15 cellular contexts compared by ENCODE assay signal in the genomic region with DNA sequence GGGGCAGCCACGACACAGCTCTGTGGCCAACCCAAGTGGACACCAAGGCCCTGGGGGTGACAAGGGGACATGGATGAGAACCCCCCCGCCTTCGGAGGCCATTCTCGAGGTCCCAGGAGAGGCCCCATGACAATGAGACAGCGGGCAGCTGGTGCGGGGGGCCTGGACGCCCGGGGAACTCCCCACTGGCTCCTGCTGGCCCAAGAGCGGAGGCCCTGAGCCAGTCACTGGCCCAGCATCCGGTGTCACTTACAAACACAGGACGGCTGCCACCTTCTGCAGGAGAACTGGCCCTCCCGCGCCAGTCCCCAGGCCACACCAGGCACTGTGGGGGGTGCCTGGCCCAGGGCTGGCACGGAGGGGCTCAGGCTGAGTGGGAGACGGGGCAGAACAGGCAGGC. TPM values are rescaled to one million over a fixed set of nuclear protein-coding genes. Genes with fewer than 3 reads are reported as not detected.
DNase-seq lines count a peak whose midpoint lies in the region; ATAC-seq and TF ChIP-seq lines count a peak whose summit lies in the region.
"Had no signal": no experiment of that assay in that cellular context is flagged by ENCODE, and none has a peak within 500 bp of the region (broad histone marks: within the 10 kb centered on the region; RNA-seq: fewer than 3 reads in every experiment).

No MANE protein-coding gene starts in this region.

- no peak for TF ChIP-seq CTCF in WERI-Rb-1 (IDR thresholded peaks at IDR 0.05; ENCODE audit: low read depth, low read length)
- TF ChIP-seq CTCF in neural crest cell (conservative IDR thresholded peaks at IDR 0.05) = no peak
- no peak for TF ChIP-seq CTCF in tibial artery (IDR thresholded peaks at IDR 0.05)

- peaks cover 18 to 94% (median 72%) of the 10 kb centered on the region in 4 donors for H3K4me1 ChIP-seq in tibial artery

- H3K27me3 Mint-ChIP-seq in neural crest cell (ENCODE audit: low read depth) = peaks cover 5% of the 10 kb centered on the region
- H3K27me3 Mint-ChIP-seq: stimulated activated naive CD8-positive, alpha-beta T cell treated with anti-CD3 and anti-CD28 coated beads, Interleukin-15, Interleukin-2, amounts not matched to agents 100 ng/mL and 50 ng/mL, for 24 hours had no signal

- peak overlapping the region; percentile 81 for H3K27ac Mint-ChIP-seq in neural crest cell (ENCODE audit: unreplicated experiment)
- H3K27ac Mint-ChIP-seq: stimulated activated naive CD8-positive, alpha-beta T cell treated with anti-CD3 and anti-CD28 coated beads, Interleukin-15, Interleukin-2, amounts not matched to agents 100 ng/mL and 50 ng/mL, for 24 hours had no signal

- no peaks in the 10 kb centered on the region for H3K9me3 Mint-ChIP-seq in neural crest cell
- H3K9me3 Mint-ChIP-seq: stimulated activated naive CD8-positive, alpha-beta T cell treated with anti-CD3 and anti-CD28 coated beads, Interleukin-15, Interleukin-2, amounts not matched to agents 100 ng/mL and 50 ng/mL, for 24 hours had no signal

- H3K27me3 ChIP-seq in WERI-Rb-1 (ENCODE audit: insufficient read depth, low read depth, severe bottlenecking) (no peaks in the 10 kb centered on the region), tibial artery (no peaks in the 10 kb centered on the region)

- H3K4me3 ChIP-seq in WERI-Rb-1 (ENCODE audit: low read depth, low read length) (no peak overlapping the region), tibial artery (no peak overlapping the region)

- H3K36me3 ChIP-seq in WERI-Rb-1 (peaks cover 57% of the 10 kb centered on the region), tibial artery (no peaks in the 10 kb centered on the region)

- H3K4me3 Mint-ChIP-seq in neural crest cell = no peak overlapping the region
- H3K4me3 Mint-ChIP-seq: stimulated activated naive CD8-positive, alpha-beta T cell treated with anti-CD3 and anti-CD28 coated beads, Interleukin-15, Interleukin-2, amounts not matched to agents 100 ng/mL and 50 ng/mL, for 24 hours had no signal

- peaks cover 4% of the 10 kb centered on the region for H3K36me3 Mint-ChIP-seq in neural crest cell (ENCODE audit: low read depth)

- no peaks in the 10 kb centered on the region for H3K9me3 ChIP-seq in WERI-Rb-1 (ENCODE audit: severe bottlenecking)
- no peaks in the 10 kb centered on the region for H3K9me3 ChIP-seq in tibial artery

- H3K4me1 Mint-ChIP-seq in neural crest cell = peaks cover 59% of the 10 kb centered on the region

- intact Hi-C loops in tibial artery (cut with DNase I; ENCODE audit: low total_unique reads) = loop anchor here (10.0 kb wide), 1 partner anchor 151 kb away; no protein-coding TSS in a partner anchor

- ATAC-seq in GM19023 (IDR thresholded peaks at IDR 0.05; ENCODE audit: unreplicated experiment) = no peak
- ATAC-seq: left colon had no signal

- peak overlapping the region; percentile 39 for H3K27ac ChIP-seq in WERI-Rb-1
- H3K27ac ChIP-seq in epithelial cell of prostate = peak overlapping the region; percentile 94
- H3K27ac ChIP-seq in tibial artery = peak overlapping the region; percentile 98 to 99

- DNase-seq in WERI-Rb-1 = no peak
- DNase-seq in epithelial cell of prostate (ENCODE audit: low read depth, low spot score) = no peak
- DNase-seq in neural crest cell (ENCODE audit: low read depth, low spot score) = no peak
- no peak for DNase-seq in tibial artery
- DNase-seq in stimulated activated CD8-positive, alpha-beta memory T cell treated with anti-CD3 and anti-CD28 coated beads, Interleukin-4, amount 100 ng/mL, for 48 hours = no peak
- no peak for DNase-seq in NCI-H1092 (lab: John Stamatoyannopoulos, UW)
- no peak for DNase-seq in activated T-cell treated with anti-CD3 and anti-CD28 coated beads, Interleukin-2, amount 50 U/mL, for 48 hours
- DNase-seq: effector memory CD4-positive, alpha-beta T cell; left colon; NCI-H1048; NCI-H524; stimulated activated CD4-positive, alpha-beta T cell treated with anti-CD3 and anti-CD28 coated beads, Interleukin-4, amount 100 ng/mL, for 24 hours; T1000 had no signal

RNA-seq across cellular contexts. Expression of gene NCOR2, which starts 51.4 kb away (rescaled TPM):
- total RNA-seq in neural crest cell = 143 and 144 TPM in 2 replicates

Comparison
In these comparisons a context has a peak if more than half of its experiments do, and no peak if none do; other contexts are left out.
1. H3K27ac ChIP-seq: peak in every context shown above with its lines; median percentile 98 in tibial artery; 94 in epithelial cell of prostate; 39 in WERI-Rb-1.